In genomic region chrX:51954592-51954991, GRCh38 we compare ENCODE assay signal across 19 cellular contexts.
"Had no signal": no experiment of that assay in that cellular context is flagged by ENCODE, and none has a peak within 500 bp of the region (broad histone marks: within the 10 kb centered on the region; RNA-seq: fewer than 3 reads in every experiment).

No MANE protein-coding gene starts in this region.

- H3K27me3 ChIP-seq: neutrophil, suprapubic skin, transverse colon, upper lobe of right lung, uterus had no signal

- H3K4me3 ChIP-seq: dorsolateral prefrontal cortex, smooth muscle cell, suprapubic skin, transverse colon, upper lobe of right lung, uterus had no signal

- ATAC-seq: natural killer cell, sciatic nerve, upper lobe of right lung had no signal

- H3K4me1 ChIP-seq: parathyroid adenoma, suprapubic skin, transverse colon, upper lobe of right lung, uterus had no signal

- H3K9me3 ChIP-seq: neutrophil, suprapubic skin, transverse colon, upper lobe of right lung, uterus had no signal

- H3K9ac ChIP-seq: parathyroid adenoma had no signal

- H2AFZ ChIP-seq: parathyroid adenoma had no signal

- H3K36me3 ChIP-seq: neutrophil, suprapubic skin, transverse colon, upper lobe of right lung, uterus had no signal

- H3K27ac ChIP-seq: dorsolateral prefrontal cortex, neutrophil, parathyroid adenoma, suprapubic skin, transverse colon, upper lobe of right lung, uterus had no signal

- H3K4me2 ChIP-seq: smooth muscle cell had no signal

- H3K79me2 ChIP-seq: parathyroid adenoma had no signal

- DNase-seq: dorsolateral prefrontal cortex; effector CD4-positive, alpha-beta T cell; hypothalamus; immature natural killer cell; mesenchymal stem cell; natural killer cell; stimulated activated CD4-positive, alpha-beta T cell treated with anti-CD3 and anti-CD28 coated beads, Interleukin-12 subunit alpha, Interleukin-12 subunit beta, amount 100 ng/mL, for 4 hours; stimulated activated CD4-positive, alpha-beta T cell treated with anti-CD3 and anti-CD28 coated beads, Interleukin-1b, Interleukin-23, amount 100 ng/mL, for 48 hours; stimulated activated CD4-positive, alpha-beta T cell treated with anti-CD3 and anti-CD28 coated beads, Interleukin-4, amount 100 ng/mL, for 1 hour; stimulated activated CD8-positive, alpha-beta memory T cell treated with anti-CD3 and anti-CD28 coated beads, Interleukin-4, amount 100 ng/mL, for 48 hours; stimulated activated naive CD4-positive, alpha-beta T cell; transverse colon; upper lobe of right lung; uterus had no signal
